Comparison of ENCODE assay signal across 19 cellular contexts in the genomic region with DNA sequence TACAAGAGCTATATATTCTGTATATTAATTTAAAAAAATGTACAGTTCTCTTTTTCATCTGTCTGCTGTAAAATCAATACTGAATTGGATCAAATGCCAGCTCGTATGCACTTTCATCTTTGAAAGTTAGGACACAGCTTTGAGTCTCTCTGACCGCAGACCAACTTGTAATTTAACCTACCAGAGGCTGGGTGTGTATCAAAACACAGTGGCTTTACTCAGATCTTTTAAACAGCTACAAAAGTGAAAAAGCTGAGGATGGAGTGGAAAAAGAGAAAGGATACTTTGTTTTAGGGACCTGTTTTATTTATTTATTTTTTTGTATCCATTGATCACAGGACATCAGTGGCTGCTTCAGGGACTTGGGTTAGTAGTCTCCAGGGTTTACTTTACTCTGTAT. TPM values are rescaled to one million over a fixed set of nuclear protein-coding genes. Genes with fewer than 3 reads are reported as not detected.
DNase-seq lines count a peak whose midpoint lies in the region; ATAC-seq and TF ChIP-seq lines count a peak whose summit lies in the region.
"Had no signal": no experiment of that assay in that cellular context is flagged by ENCODE, and none has a peak within 500 bp of the region (broad histone marks: within the 10 kb centered on the region; RNA-seq: fewer than 3 reads in every experiment).

No MANE protein-coding gene starts in this region.

- H3K4me3 ChIP-seq in heart right ventricle: no peak overlapping the region
- H3K4me3 ChIP-seq in CD8-positive, alpha-beta memory T cell (ENCODE audit: low read length): no peak overlapping the region
- H3K4me3 ChIP-seq: A549 had no signal

- 88 to 89% methylated on average over 2 of the region's 2 CpGs for WGBS in heart right ventricle, 2 donors

- no peaks in the 10 kb centered on the region for H3K27me3 Mint-ChIP-seq in nephron progenitor cell (ENCODE audit: low read depth, poor library complexity)
- peaks cover 5 to 22% of the 10 kb centered on the region in 2 donors for H3K27me3 Mint-ChIP-seq in CD8-positive, alpha-beta memory T cell
- H3K27me3 Mint-ChIP-seq: CD4-positive, alpha-beta T cell; IgD-negative memory B cell had no signal

- H3K27ac Mint-ChIP-seq in nephron progenitor cell: peak overlapping the region; percentile 36
- no peak overlapping the region for H3K27ac Mint-ChIP-seq in CD8-positive, alpha-beta memory T cell
- H3K27ac Mint-ChIP-seq: CD4-positive, alpha-beta T cell; IgD-negative memory B cell had no signal

- H3K4me1 Mint-ChIP-seq in nephron progenitor cell: peaks cover 20% of the 10 kb centered on the region
- no peaks in the 10 kb centered on the region for H3K4me1 Mint-ChIP-seq in CD8-positive, alpha-beta memory T cell

- H3K27ac ChIP-seq in heart right ventricle: no peak overlapping the region
- H3K27ac ChIP-seq in CD8-positive, alpha-beta memory T cell (ENCODE audit: low read depth, low read length): no peak overlapping the region
- H3K27ac ChIP-seq: 22Rv1, A549, C4-2B had no signal

- H3K36me3 ChIP-seq in heart right ventricle: no peaks in the 10 kb centered on the region
- no peaks in the 10 kb centered on the region for H3K36me3 ChIP-seq in CD8-positive, alpha-beta memory T cell (ENCODE audit: insufficient read depth, low read length)

- POLR2A ChIA-PET in CD8-positive, alpha-beta memory T cell (lab: Charles Lee): no interaction called here

- CTCF ChIA-PET in CD8-positive, alpha-beta memory T cell (lab: Charles Lee): no interaction called here

- H3K4me3 Mint-ChIP-seq in nephron progenitor cell: no peak overlapping the region
- H3K4me3 Mint-ChIP-seq in CD8-positive, alpha-beta memory T cell: no peak overlapping the region
- H3K4me3 Mint-ChIP-seq: CD4-positive, alpha-beta T cell; H9; IgD-negative memory B cell had no signal

- intact Hi-C loops in heart right ventricle (cut with DNase I): loop anchor here in 4 of 10 donors (5.0 to 10.0 kb wide), 3 partner anchors 100 to 113 kb away; no protein-coding TSS in a partner anchor

- peaks cover 23% of the 10 kb centered on the region for H3K9me3 Mint-ChIP-seq in nephron progenitor cell
- H3K9me3 Mint-ChIP-seq in CD8-positive, alpha-beta memory T cell: peaks cover 0 to 2% (median 0%) of the 10 kb centered on the region in 5 donors
- H3K9me3 Mint-ChIP-seq: CD4-positive, alpha-beta T cell; H9 had no signal

- in situ Hi-C loops in SK-MEL-5 (cut with HindIII; ENCODE audit: low pct_unique_long_range_greater_than_20kb, low sequenced_read_pairs): no loop called here

- DNase-seq in COLO829 (ENCODE audit: low spot score): peak; percentile 32
- DNase-seq in SK-MEL-5 (ENCODE audit: low read depth, low spot score): peak; percentile 59
- no peak for DNase-seq in nephron progenitor cell
- peak; percentile 29 for DNase-seq in stromal cell of bone marrow (ENCODE audit: low read depth)
- DNase-seq in NCI-H2196 (lab: John Stamatoyannopoulos, UW; ENCODE audit: unreplicated experiment): no peak
- DNase-seq in heart right ventricle: no peak
- no peak for DNase-seq in CD8-positive, alpha-beta memory T cell
- DNase-seq: AML-193; Calu3; CD4-positive, alpha-beta T cell; DMS79 treated with DMSO at 0.1 percent for 48 hours; GF-D8; GOT3; H9 had no signal

- H3K27me3 ChIP-seq in heart right ventricle: no peaks in the 10 kb centered on the region
- H3K27me3 ChIP-seq in CD8-positive, alpha-beta memory T cell (ENCODE audit: insufficient read depth, low read length, poor library complexity, severe bottlenecking): no peaks in the 10 kb centered on the region

- peaks cover 23% of the 10 kb centered on the region for H3K36me3 Mint-ChIP-seq in nephron progenitor cell (ENCODE audit: low read depth)
- peaks cover 0 to 4% (median 0%) of the 10 kb centered on the region in 3 donors for H3K36me3 Mint-ChIP-seq in CD8-positive, alpha-beta memory T cell
- H3K36me3 Mint-ChIP-seq: IgD-negative memory B cell had no signal

- H3K9me3 ChIP-seq in heart right ventricle: no peaks in the 10 kb centered on the region
- H3K9me3 ChIP-seq in CD8-positive, alpha-beta memory T cell (ENCODE audit: low read length): no peaks in the 10 kb centered on the region
- H3K9me3 ChIP-seq: A549 had no signal

- TF ChIP-seq CTCF in nephron progenitor cell (IDR thresholded peaks at IDR 0.05) (no peak), heart right ventricle (IDR thresholded peaks at IDR 0.05) (no peak)

- peaks cover 0 to 3% (median 0%) of the 10 kb centered on the region in 9 donors for H3K4me1 ChIP-seq in heart right ventricle
- H3K4me1 ChIP-seq in CD8-positive, alpha-beta memory T cell (ENCODE audit: insufficient read depth, low read length): no peaks in the 10 kb centered on the region

- ATAC-seq in heart right ventricle: no peak
- ATAC-seq: A549, HepG2 had no signal

RNA-seq across cellular contexts. Expression of a gene that starts 44.1 kb away (rescaled TPM):
- total RNA-seq in SK-MEL-5 (2014; rRNA removed; shearing (Covaris generic)): 3.2 and 3.7 TPM in 2 replicates
- polyA plus RNA-seq in SK-MEL-5 (2015; cell fraction: cytosol; rRNA removed): 2.3 and 3.1 TPM in 2 replicates
- 18.5 and 19.8 TPM in 2 replicates for polyA plus RNA-seq in SK-MEL-5 (2015; cell fraction: nucleus; rRNA removed)
- total RNA-seq in heart right ventricle: 1 to 10 TPM in 7 of 10 donors, under 1 TPM in 3; 0.27 to 3.2 (median 1.3) TPM
- polyA plus RNA-seq in heart right ventricle: 1 to 10 TPM in 1 of 2 donors, under 1 TPM in 1; 0.38 to 1.5 TPM
- total RNA-seq in CD8-positive, alpha-beta memory T cell: 10 to 100 TPM in 1 of 2 experiments, 1 to 10 TPM in 1; 9.0 to 11.0 TPM
- 0.76 TPM for polyA plus RNA-seq in CD8-positive, alpha-beta memory T cell
- total RNA-seq: HepG2 had no signal
- polyA plus RNA-seq: HepG2 had no signal

Comparison
In these comparisons a context has a peak if more than half of its experiments do, and no peak if none do; other contexts are left out.
1. DNase-seq: peak in COLO829 (single experiment), SK-MEL-5 (single experiment) and stromal cell of bone marrow (single experiment); none in nephron progenitor cell (single experiment), NCI-H2196 (single experiment), heart right ventricle (0 of 2) and CD8-positive, alpha-beta memory T cell (0 of 5).